Comparison of ENCODE assay signal across 14 cellular contexts in genomic region chr17:75475144-75475835, GRCh38. TPM values are rescaled to one million over a fixed set of nuclear protein-coding genes. Genes with fewer than 3 reads are reported as not detected.
A peak's percentile ranks its signal among the peaks of the same experiment; 100 is the strongest.
DNase-seq lines count a peak whose midpoint lies in the region; ATAC-seq, FAIRE-seq and TF ChIP-seq lines count a peak whose summit lies in the region.
"Had no signal": no experiment of that assay in that cellular context is flagged by ENCODE, and none has a peak within 500 bp of the region (broad histone marks: within the 10 kb centered on the region; RNA-seq: fewer than 3 reads in every experiment).

No MANE protein-coding gene starts in this region.

- H3K9ac ChIP-seq in K562 (ENCODE audit: insufficient read depth in 1 of 2, low read depth in 2 of 2, low read length in 2 of 2): no peak overlapping the region

- no peaks in the 10 kb centered on the region for H3K9me3 ChIP-seq in K562 (replicated peaks; ENCODE audit: control insufficient read depth, insufficient read depth, low read depth, low read length)
- no peaks in the 10 kb centered on the region for H3K9me3 ChIP-seq in cardiac muscle cell (ENCODE audit: low read depth)
- H3K9me3 ChIP-seq in thyroid gland: no peaks in the 10 kb centered on the region

- H3K4me3 ChIP-seq in K562: no peak overlapping the region
- no peak overlapping the region for H3K4me3 ChIP-seq in cardiac muscle cell
- no peak overlapping the region for H3K4me3 ChIP-seq in thyroid gland (replicated peaks in 1 of 3)
- H3K4me3 ChIP-seq: GM23338 had no signal

- TF ChIP-seq POLR2A in K562 (conservative IDR thresholded peaks at IDR 0.05) (no peak), thyroid gland (IDR thresholded peaks at IDR 0.05) (no peak)

- H2AFZ ChIP-seq in K562 (ENCODE audit: low read depth, low read length): no peak overlapping the region
- H2AFZ ChIP-seq: GM23338 had no signal

- no peak for ATAC-seq in K562
- ATAC-seq in GM18909 (IDR thresholded peaks at IDR 0.05; ENCODE audit: poor library complexity, unreplicated experiment): no peak
- ATAC-seq: activated CD4-positive, alpha-beta T cell treated with anti-CD3 and anti-CD28 coated beads for 36 hours; GM23338 had no signal

- H3K27me3 Mint-ChIP-seq in neural crest cell (ENCODE audit: low read depth): no peaks in the 10 kb centered on the region
- H3K27me3 Mint-ChIP-seq: activated CD4-positive, alpha-beta T cell treated with anti-CD3 and anti-CD28 coated beads for 36 hours; CD8-positive, alpha-beta memory T cell had no signal

- no peak overlapping the region for H3K4me2 ChIP-seq in K562 (ENCODE audit: insufficient read depth, low read length)
- H3K4me2 ChIP-seq: GM23338 had no signal

- H3K36me3 ChIP-seq in K562 (ENCODE audit: control insufficient read depth, insufficient read depth, low read length) (peaks cover 20% of the 10 kb centered on the region), cardiac muscle cell (no peaks in the 10 kb centered on the region), thyroid gland (no peaks in the 10 kb centered on the region)

- H3K27ac ChIP-seq in K562 (ENCODE audit: extremely low read depth, low read depth, low read length): no peak overlapping the region
- H3K27ac ChIP-seq in cardiac muscle cell: peak overlapping the region; percentile 89
- H3K27ac ChIP-seq in thyroid gland: peak overlapping the region; percentile 10 to 62 (median 43)

- no peaks in the 10 kb centered on the region for H3K79me2 ChIP-seq in K562 (ENCODE audit: control insufficient read depth, insufficient read depth, low read length)

- H3K4me1 ChIP-seq in K562 (replicated peaks in 1 of 2; ENCODE audit: control insufficient read depth in 2 of 2, insufficient read depth in 2 of 2, low read length in 2 of 2) (peaks cover 0 to 6% of the 10 kb centered on the region in 2 experiments; a peak in 1 of 5 replicates), cardiac muscle cell (ENCODE audit: low read depth) (peaks cover 43% of the 10 kb centered on the region), thyroid gland (peaks cover 0 to 21% of the 10 kb centered on the region in 2 donors)

- in situ Hi-C loops in K562 (cut with MboI): no loop called here

- POLR2A ChIA-PET in K562 (lab: Yijun Ruan, JAX): interaction anchor here (0.7 to 1.3 kb wide), 2 partner anchors 11 to 20 kb away, joined by 3 read pairs; no protein-coding TSS in a partner anchor

- BruUV-seq in K562 (replicated peaks; lab: Mats Ljungman, UMichigan): no TSS peak

- intact Hi-C loops in K562 (cut with micrococcal nuclease): no loop called here
- intact Hi-C loops in thyroid gland (cut with DNase I): no loop called here

- H3K27ac Mint-ChIP-seq in neural crest cell (ENCODE audit: unreplicated experiment): peak overlapping the region; percentile 97
- H3K27ac Mint-ChIP-seq: activated CD4-positive, alpha-beta T cell treated with anti-CD3 and anti-CD28 coated beads for 36 hours; GM23338 had no signal

- no peaks in the 10 kb centered on the region for H3K9me3 Mint-ChIP-seq in neural crest cell
- H3K9me3 Mint-ChIP-seq: CD8-positive, alpha-beta memory T cell; GM23338 had no signal

- H3K9me1 ChIP-seq in K562 (ENCODE audit: control insufficient read depth, insufficient read depth, low read length): no peaks in the 10 kb centered on the region

- no peak for FAIRE-seq in K562 (lab: Jason Lieb, UNC)
- FAIRE-seq: colon, frontal cortex had no signal

- peaks cover 4% of the 10 kb centered on the region for H3K36me3 Mint-ChIP-seq in neural crest cell (ENCODE audit: low read depth)

- peaks cover 12% of the 10 kb centered on the region for H4K20me1 ChIP-seq in K562 (replicated peaks; ENCODE audit: control insufficient read depth, insufficient read depth, low read length)

- peak overlapping the region; percentile 25 for H3K4me3 Mint-ChIP-seq in neural crest cell
- H3K4me3 Mint-ChIP-seq: activated CD4-positive, alpha-beta T cell treated with anti-CD3 and anti-CD28 coated beads for 36 hours; CD8-positive, alpha-beta memory T cell; GM23338 had no signal

- DNase-seq in K562 (ENCODE audit: extremely low read depth in 1 of 4, low spot score in 3 of 4) (no peak), cardiac muscle cell (ENCODE audit: low read depth in 1 of 2, low spot score in 1 of 2) (no peak), neural crest cell (ENCODE audit: low read depth, low spot score) (peak; percentile 25), thyroid gland (no peak), GOT3 (lab: John Stamatoyannopoulos, UW) (no peak), DMS79 (lab: John Stamatoyannopoulos, UW) (no peak)
- DNase-seq in stimulated activated naive CD4-positive, alpha-beta T cell treated with Interleukin-2 at 50 U/mL for 16 hours (lab: John Stamatoyannopoulos, UW): no peak
- DNase-seq: activated CD4-positive, alpha-beta T cell treated with anti-CD3 and anti-CD28 coated beads for 36 hours; CD8-positive, alpha-beta memory T cell; NCI-H1417 had no signal

- H3K27me3 ChIP-seq in K562 (ENCODE audit: control insufficient read depth in 2 of 2, insufficient read depth in 2 of 2, low read length in 2 of 2): no peaks in the 10 kb centered on the region
- no peaks in the 10 kb centered on the region for H3K27me3 ChIP-seq in cardiac muscle cell
- no peaks in the 10 kb centered on the region for H3K27me3 ChIP-seq in thyroid gland

- H3K4me1 Mint-ChIP-seq in neural crest cell: peaks cover 59% of the 10 kb centered on the region
- H3K4me1 Mint-ChIP-seq: activated CD4-positive, alpha-beta T cell treated with anti-CD3 and anti-CD28 coated beads for 36 hours had no signal

- no peak for TF ChIP-seq RAD21 in K562 (CRISPR knock-in tag; conservative IDR thresholded peaks at IDR 0.05 in 1 of 2, IDR thresholded peaks at IDR 0.05 in 1 of 2)

- CTCF ChIA-PET in K562 (lab: Yijun Ruan, JAX; ENCODE audit: low intra/inter-chr PET ratio): no interaction called here

- TF ChIP-seq CTCF in K562 (IDR thresholded peaks at IDR 0.05 in 2 of 3, conservative IDR thresholded peaks at IDR 0.05 in 1 of 3; ENCODE audit: insufficient read depth in 2 of 3, low read depth in 1 of 3, low read length in 3 of 3) (no peak), cardiac muscle cell (IDR thresholded peaks at IDR 0.05; ENCODE audit: low read depth, low read length) (no peak), neural crest cell (conservative IDR thresholded peaks at IDR 0.05) (no peak), thyroid gland (IDR thresholded peaks at IDR 0.05) (no peak)

- no peak for TF ChIP-seq EP300 in K562 (IDR thresholded peaks at IDR 0.05; ENCODE audit: low read length)

- 58% methylated on average over 12 of the region's 13 CpGs for WGBS in K562 (ENCODE audit: insufficient coverage, low coverage, missing lambda C conversion rate)
- 63 to 68% methylated on average over 7 to 8 of the region's 13 CpGs for WGBS in thyroid gland, 2 donors

RNA-seq across cellular contexts. Expression of gene TMEM94, which starts 18.9 kb away (rescaled TPM):
- total RNA-seq in K562 (2011; cell fraction: chromatin; rRNA removed; ENCODE audit: low replicate concordance): 116 and 363 TPM in 2 replicates
- total RNA-seq in K562 (2011; cell fraction: nucleolus; rRNA removed): 190 and 220 TPM in 2 replicates
- total RNA-seq in K562 (2011; cell fraction: nucleoplasm; rRNA removed): 137 and 149 TPM in 2 replicates
- total RNA-seq in K562 (2014; rRNA removed) (13.5 and 20.4 TPM in 2 replicates), K562 (2014; rRNA removed; fragmentation: Illumina TruSeq; extraction: Trizol) (6.5 and 10.0 TPM in 2 replicates), K562 (2015; rRNA removed; fragmentation: Illumina TruSeq; extraction: Trizol) (14.4 and 17.2 TPM in 2 replicates), K562 (2021) (32.8 and 42.1 TPM in 2 replicates), cardiac muscle cell (87.1 and 105 TPM in 2 replicates), neural crest cell (117 and 131 TPM in 2 replicates), thyroid gland (100 to 1,000 TPM in 1 of 4 donors, 10 to 100 TPM in 3; 52.1 to 116 (median 92.7) TPM)
- polyA plus RNA-seq in K562 (2011; rRNA removed) (15.7 and 53.7 TPM in 2 replicates), K562 (2014; fragmentation: Illumina TruSeq; extraction: Trizol) (48.1 and 55.6 TPM in 2 replicates), K562 (2014; fragmentation: Nextera tagmentation; extraction: Ambion mirVana) (1 to 10 TPM in 1 of 2 experiments, under 1 TPM in 1; 0.35 to 1.6 TPM), K562 (2014; rRNA removed) (26.1 and 31.4 TPM in 2 replicates), cardiac muscle cell (74.2 and 93.5 TPM in 2 replicates)
- 33.2 and 34.4 TPM in 2 replicates for polyA plus RNA-seq in K562 (2011; cell fraction: cytosol; rRNA removed)
- polyA plus RNA-seq in K562 (2011; cell fraction: nucleus; rRNA removed): 322 and 398 TPM in 2 replicates
- 42.5 and 69.5 TPM in 2 replicates for polyA plus RNA-seq in K562 (2012)
- polyA minus RNA-seq in K562 (2011; rRNA and poly(A)+ RNA removed): 11.4 and 20.1 TPM in 2 replicates
- polyA minus RNA-seq in K562 (2011; cell fraction: cytosol; rRNA and poly(A)+ RNA removed): 28.0 and 36.5 TPM in 2 replicates
- 74.6 and 97.4 TPM in 2 replicates for polyA minus RNA-seq in K562 (2011; cell fraction: nucleus; rRNA and poly(A)+ RNA removed)

RNA-seq across cellular contexts. Expression of gene CASKIN2, which starts 40.0 kb away (rescaled TPM):
- total RNA-seq in K562 (2011; cell fraction: chromatin; rRNA removed; ENCODE audit: low replicate concordance): 7.8 and 33.3 TPM in 2 replicates
- total RNA-seq in K562 (2011; cell fraction: nucleolus; rRNA removed): 14.5 and 19.7 TPM in 2 replicates
- 6.2 and 10.0 TPM in 2 replicates for total RNA-seq in K562 (2011; cell fraction: nucleoplasm; rRNA removed)
- 2.3 and 3.5 TPM in 2 replicates for total RNA-seq in K562 (2014; rRNA removed)
- 1.1 and 1.3 TPM in 2 replicates for total RNA-seq in K562 (2014; rRNA removed; fragmentation: Illumina TruSeq; extraction: Trizol)
- total RNA-seq in K562 (2015; rRNA removed; fragmentation: Illumina TruSeq; extraction: Trizol): 2.1 and 2.3 TPM in 2 replicates
- total RNA-seq in K562 (2021): 12.2 and 14.5 TPM in 2 replicates
- polyA plus RNA-seq in K562 (2011; rRNA removed): 1.9 and 2.2 TPM in 2 replicates
- polyA plus RNA-seq in K562 (2011; cell fraction: cytosol; rRNA removed): 1.2 and 1.5 TPM in 2 replicates
- polyA plus RNA-seq in K562 (2011; cell fraction: nucleus; rRNA removed): 6.5 and 13.9 TPM in 2 replicates
- 4.8 and 5.2 TPM in 2 replicates for polyA plus RNA-seq in K562 (2012)
- polyA plus RNA-seq in K562 (2014; fragmentation: Illumina TruSeq; extraction: Trizol): 2.5 and 5.7 TPM in 2 replicates
- under 1 TPM; 0.01 to 0.04 TPM for polyA plus RNA-seq in K562 (2014; fragmentation: Nextera tagmentation; extraction: Ambion mirVana)
- 3.0 and 5.1 TPM in 2 replicates for polyA plus RNA-seq in K562 (2014; rRNA removed)
- 1.8 and 1.9 TPM in 2 replicates for polyA minus RNA-seq in K562 (2011; rRNA and poly(A)+ RNA removed)
- 3.8 and 8.4 TPM in 2 replicates for polyA minus RNA-seq in K562 (2011; cell fraction: cytosol; rRNA and poly(A)+ RNA removed)
- polyA minus RNA-seq in K562 (2011; cell fraction: nucleus; rRNA and poly(A)+ RNA removed): 8.6 and 9.6 TPM in 2 replicates
- total RNA-seq in cardiac muscle cell: 24.4 and 31.2 TPM in 2 replicates
- 18.1 and 27.3 TPM in 2 replicates for polyA plus RNA-seq in cardiac muscle cell
- 42.3 and 44.5 TPM in 2 replicates for total RNA-seq in neural crest cell
- 10 to 100 TPM; 15.0 to 87.2 (median 21.7) TPM for total RNA-seq in thyroid gland

RNA-seq across cellular contexts. Expression of gene TSEN54, which starts 41.0 kb away (rescaled TPM):
- 43.1 and 96.1 TPM in 2 replicates for total RNA-seq in K562 (2011; cell fraction: chromatin; rRNA removed; ENCODE audit: low replicate concordance)
- total RNA-seq in K562 (2011; cell fraction: nucleolus; rRNA removed): 63.2 and 67.5 TPM in 2 replicates
- total RNA-seq in K562 (2011; cell fraction: nucleoplasm; rRNA removed): 52.4 and 53.0 TPM in 2 replicates
- total RNA-seq in K562 (2014; rRNA removed) (53.0 and 81.0 TPM in 2 replicates), K562 (2014; rRNA removed; fragmentation: Illumina TruSeq; extraction: Trizol) (34.6 and 48.9 TPM in 2 replicates), K562 (2015; rRNA removed; fragmentation: Illumina TruSeq; extraction: Trizol) (35.6 and 37.2 TPM in 2 replicates), K562 (2021) (58.0 and 64.3 TPM in 2 replicates), cardiac muscle cell (70.5 and 88.8 TPM in 2 replicates), neural crest cell (48.1 and 49.0 TPM in 2 replicates), thyroid gland (10 to 100 TPM; 11.6 to 46.6 (median 25.8) TPM)
- polyA plus RNA-seq in K562 (2011; rRNA removed) (57.6 and 62.0 TPM in 2 replicates), K562 (2014; fragmentation: Illumina TruSeq; extraction: Trizol) (40.0 and 41.6 TPM in 2 replicates), K562 (2014; fragmentation: Nextera tagmentation; extraction: Ambion mirVana) (10 to 100 TPM in 1 of 2 experiments, 1 to 10 TPM in 1; 5.9 to 13.6 TPM), K562 (2014; rRNA removed) (55.6 and 62.6 TPM in 2 replicates), cardiac muscle cell (52.8 and 64.4 TPM in 2 replicates)
- polyA plus RNA-seq in K562 (2011; cell fraction: cytosol; rRNA removed): 56.9 and 82.8 TPM in 2 replicates
- polyA plus RNA-seq in K562 (2011; cell fraction: nucleus; rRNA removed): 77.8 and 89.5 TPM in 2 replicates
- polyA plus RNA-seq in K562 (2012): 38.5 and 39.9 TPM in 2 replicates
- 23.1 and 38.9 TPM in 2 replicates for polyA minus RNA-seq in K562 (2011; rRNA and poly(A)+ RNA removed)
- 16.1 and 23.9 TPM in 2 replicates for polyA minus RNA-seq in K562 (2011; cell fraction: cytosol; rRNA and poly(A)+ RNA removed)
- polyA minus RNA-seq in K562 (2011; cell fraction: nucleus; rRNA and poly(A)+ RNA removed): 14.4 and 17.5 TPM in 2 replicates

RNA-seq across cellular contexts. Expression of gene LLGL2, which starts 50.2 kb away (rescaled TPM):
- 25.4 and 96.6 TPM in 2 replicates for total RNA-seq in K562 (2011; cell fraction: chromatin; rRNA removed; ENCODE audit: low replicate concordance)
- 63.3 and 66.7 TPM in 2 replicates for total RNA-seq in K562 (2011; cell fraction: nucleolus; rRNA removed)
- 38.1 and 42.6 TPM in 2 replicates for total RNA-seq in K562 (2011; cell fraction: nucleoplasm; rRNA removed)
- total RNA-seq in K562 (2014; rRNA removed): 17.9 and 19.5 TPM in 2 replicates
- total RNA-seq in K562 (2014; rRNA removed; fragmentation: Illumina TruSeq; extraction: Trizol): 1.8 and 3.0 TPM in 2 replicates
- total RNA-seq in K562 (2015; rRNA removed; fragmentation: Illumina TruSeq; extraction: Trizol): 10.2 and 11.8 TPM in 2 replicates
- 24.4 and 25.2 TPM in 2 replicates for total RNA-seq in K562 (2021)
- polyA plus RNA-seq in K562 (2011; rRNA removed): 12.5 and 16.0 TPM in 2 replicates
- polyA plus RNA-seq in K562 (2011; cell fraction: cytosol; rRNA removed): 14.3 and 34.7 TPM in 2 replicates
- polyA plus RNA-seq in K562 (2011; cell fraction: nucleus; rRNA removed): 44.8 and 82.4 TPM in 2 replicates
- 14.8 and 26.6 TPM in 2 replicates for polyA plus RNA-seq in K562 (2012)
- polyA plus RNA-seq in K562 (2014; fragmentation: Illumina TruSeq; extraction: Trizol): 3.7 and 14.7 TPM in 2 replicates
- polyA plus RNA-seq in K562 (2014; fragmentation: Nextera tagmentation; extraction: Ambion mirVana): 1 to 10 TPM in 1 of 2 experiments, under 1 TPM in 1; 0.32 to 1.3 TPM
- polyA plus RNA-seq in K562 (2014; rRNA removed): 17.7 and 23.7 TPM in 2 replicates
- 4.3 and 6.7 TPM in 2 replicates for polyA minus RNA-seq in K562 (2011; rRNA and poly(A)+ RNA removed)
- polyA minus RNA-seq in K562 (2011; cell fraction: cytosol; rRNA and poly(A)+ RNA removed): 10.6 and 11.3 TPM in 2 replicates
- polyA minus RNA-seq in K562 (2011; cell fraction: nucleus; rRNA and poly(A)+ RNA removed): 21.3 and 23.8 TPM in 2 replicates
- 28.1 and 40.3 TPM in 2 replicates for total RNA-seq in cardiac muscle cell
- 35.2 and 45.5 TPM in 2 replicates for polyA plus RNA-seq in cardiac muscle cell
- 3.4 and 4.3 TPM in 2 replicates for total RNA-seq in neural crest cell
- total RNA-seq in thyroid gland: 10 to 100 TPM; 35.6 to 73.5 (median 53.8) TPM
